In the genomic region with DNA sequence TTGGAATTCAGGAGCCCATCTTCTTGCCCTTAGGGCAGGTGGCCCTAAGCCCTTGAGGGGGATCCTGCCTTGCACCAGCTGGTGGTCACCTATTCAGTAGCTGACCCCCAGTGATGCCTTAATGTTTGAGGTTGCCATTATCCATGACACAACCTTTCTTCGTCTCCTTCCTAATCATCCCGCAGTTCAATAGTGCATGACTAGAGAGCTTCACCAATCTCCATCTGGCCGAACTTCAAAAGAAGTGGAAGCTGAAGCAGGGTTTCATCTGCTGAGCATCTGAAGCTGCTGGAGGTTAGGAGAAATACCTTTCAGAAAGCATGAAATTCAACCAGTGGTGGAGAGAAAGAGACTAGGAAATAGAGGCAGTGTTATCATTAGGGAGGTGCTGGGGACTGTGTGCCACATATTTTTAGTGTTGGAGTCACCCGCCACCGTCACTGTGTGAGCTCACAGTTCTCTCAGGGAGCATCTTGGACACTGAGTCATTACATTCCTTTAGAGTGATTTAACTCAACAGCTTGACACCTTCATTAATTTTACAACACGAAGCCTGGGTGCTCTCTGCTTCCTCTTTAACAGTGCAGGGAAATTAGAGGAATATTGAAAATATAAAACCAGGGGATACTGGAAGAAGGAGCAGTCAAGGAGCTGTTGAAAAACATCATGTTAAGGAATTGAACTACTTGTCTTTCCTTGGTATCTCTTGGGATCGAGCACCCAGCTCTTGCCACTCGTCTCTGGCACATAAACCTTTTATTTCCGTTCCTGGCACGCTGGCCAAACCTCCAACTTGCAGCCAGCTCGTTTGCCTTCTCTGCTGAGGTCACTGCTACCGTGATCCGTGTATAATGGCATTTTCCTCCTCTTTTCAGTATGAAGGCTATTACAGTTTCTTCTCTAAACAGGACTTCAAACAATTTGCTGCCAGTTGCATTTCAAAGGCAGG, we compare ENCODE assay signal across 12 cellular contexts. TPM values are rescaled to one million over a fixed set of nuclear protein-coding genes. Genes with fewer than 3 reads are reported as not detected.
A peak's percentile ranks its signal among the peaks of the same experiment; 100 is the strongest.
DNase-seq lines count a peak whose midpoint lies in the region; ATAC-seq and TF ChIP-seq lines count a peak whose summit lies in the region.
"Had no signal": no experiment of that assay in that cellular context is flagged by ENCODE, and none has a peak within 500 bp of the region (broad histone marks: within the 10 kb centered on the region; RNA-seq: fewer than 3 reads in every experiment).

No MANE protein-coding gene starts in this region.

- H3K4me3 ChIP-seq in cardiac fibroblast (replicated peaks in 1 of 2; ENCODE audit: low read depth in 2 of 2, low read length in 2 of 2) = peak overlapping the region in 1 of 2 donors; percentile 25
- no peak overlapping the region for H3K4me3 ChIP-seq in upper lobe of right lung

- no peaks in the 10 kb centered on the region for H3K36me3 ChIP-seq in upper lobe of right lung

- peak overlapping the region; percentile 25 for H3K27ac ChIP-seq in upper lobe of right lung

- H3K27me3 ChIP-seq in upper lobe of right lung = no peaks in the 10 kb centered on the region

- H3K9me3 ChIP-seq in upper lobe of right lung = no peaks in the 10 kb centered on the region

- intact Hi-C loops in upper lobe of right lung (cut with DNase I) = no loop called here

- ATAC-seq in left lobe of liver = peak; percentile 74
- ATAC-seq in upper lobe of right lung = peak; percentile 70
- ATAC-seq: activated T-cell treated with anti-CD3 and anti-CD28 coated beads, Interleukin-2, amount 50 U/mL, for 4 hours; stimulated activated naive CD8-positive, alpha-beta T cell treated with anti-CD3 and anti-CD28 coated beads, Interleukin-15, amount 100 ng/mL, for 72 hours had no signal

- DNase-seq in NCI-H1092 treated with DMSO at 0.1 percent for 48 hours (lab: John Stamatoyannopoulos, UW) (peak; percentile 47), NCI-H1092 (lab: John Stamatoyannopoulos, UW) (no peak), cardiac fibroblast (ENCODE audit: low read depth in 2 of 2) (peak; percentile 80 to 90), left lobe of liver (ENCODE audit: low spot score) (no peak), upper lobe of right lung (no peak), germinal center (ENCODE audit: low spot score) (no peak), RPMI8226 (no peak), AML-193 (lab: John Stamatoyannopoulos, UW) (no peak)
- DNase-seq: 8988T; activated T-cell treated with anti-CD3 and anti-CD28 coated beads, Interleukin-2, amount 50 U/mL, for 4 hours; NCI-H1694; stimulated activated naive CD8-positive, alpha-beta T cell treated with anti-CD3 and anti-CD28 coated beads, Interleukin-15, amount 100 ng/mL, for 72 hours had no signal

- peaks cover 37% of the 10 kb centered on the region for H3K4me1 ChIP-seq in upper lobe of right lung

- TF ChIP-seq CTCF in cardiac fibroblast (IDR thresholded peaks at IDR 0.05; ENCODE audit: low read depth, low read length) = no peak
- TF ChIP-seq CTCF in upper lobe of right lung (IDR thresholded peaks at IDR 0.05) = no peak

RNA-seq across cellular contexts. Expression of a gene that starts 53.6 kb away (rescaled TPM):
- total RNA-seq in left lobe of liver (24.0 TPM), upper lobe of right lung (25.8 TPM)

RNA-seq across cellular contexts. Expression of a gene that starts 56.0 kb away (rescaled TPM):
- total RNA-seq in left lobe of liver (19.4 TPM), upper lobe of right lung (36.9 TPM)

Comparison
In these comparisons a context has a peak if more than half of its experiments do, and no peak if none do; other contexts are left out.
1. DNase-seq: peak in NCI-H1092 treated with DMSO at 0.1 percent for 48 hours (single experiment) and cardiac fibroblast (2 of 2); none in NCI-H1092 (single experiment), left lobe of liver (single experiment), upper lobe of right lung (single experiment), germinal center (single experiment), RPMI8226 (single experiment) and AML-193 (0 of 2).